In genomic region chr12:131457331-131458047, GRCh38 we compare ENCODE assay signal across 25 cellular contexts.
DNase-seq lines count a peak whose midpoint lies in the region; ATAC-seq lines count a peak whose summit lies in the region.
"Had no signal": no experiment of that assay in that cellular context is flagged by ENCODE, and none has a peak within 500 bp of the region (broad histone marks: within the 10 kb centered on the region; RNA-seq: fewer than 3 reads in every experiment).

No MANE protein-coding gene starts in this region.

- H3K79me1 ChIP-seq in mesenchymal stem cell (replicated peaks; ENCODE audit: low read length, poor library complexity, severe bottlenecking) = no peaks in the 10 kb centered on the region

- 82% methylated on average over 19 of the region's 19 CpGs for WGBS in mesenchymal stem cell

- no peaks in the 10 kb centered on the region for H3K36me3 ChIP-seq in mesenchymal stem cell (ENCODE audit: control insufficient read depth in 1 of 2, insufficient read depth in 2 of 2, low read depth in 1 of 2, low read length in 2 of 2)

- no peak overlapping the region for H3K23ac ChIP-seq in mesenchymal stem cell (ENCODE audit: low read length in 2 of 2)

- H3K27me3 Mint-ChIP-seq in activated CD8-positive, alpha-beta memory T cell treated with anti-CD3 and anti-CD28 coated beads, Interleukin-2, amount 10 ng/mL, durations not matched to agents 7 days and 5 days = peaks cover 8% of the 10 kb centered on the region

- H2BK120ac ChIP-seq in mesenchymal stem cell (ENCODE audit: low read depth, low read length) = no peak overlapping the region

- peaks cover 0 to 20% of the 10 kb centered on the region in 2 experiments for H3K27me3 ChIP-seq in mesenchymal stem cell (ENCODE audit: control insufficient read depth in 1 of 2, insufficient read depth in 1 of 2, low read length in 2 of 2)

- intact Hi-C loops in posterior vena cava (cut with DNase I) = loop anchor here in 1 of 2 donors (10.0 kb wide), 1 partner anchor 353 kb away; no protein-coding TSS in a partner anchor

- peak; percentile 28 for DNase-seq in activated CD8-positive, alpha-beta memory T cell treated with anti-CD3 and anti-CD28 coated beads for 24 hours
- DNase-seq in activated CD8-positive, alpha-beta memory T cell treated with anti-CD3 and anti-CD28 coated beads, Interleukin-2, amount 10 ng/mL, durations not matched to agents 7 days and 5 days = no peak
- DNase-seq in mesenchymal stem cell (no peak), posterior vena cava (ENCODE audit: low spot score) (peak; percentile 68), GM19240 (ENCODE audit: insufficient read length, low spot score) (no peak), ureter (ENCODE audit: low spot score) (no peak), NCI-H774 (lab: John Stamatoyannopoulos, UW) (no peak), NCI-H1417 treated with DMSO at 0.1 percent for 48 hours (lab: John Stamatoyannopoulos, UW) (no peak)
- DNase-seq: DMS 273 treated with DMSO at 0.1 percent for 48 hours, DMS79, EL, GDM1, Kasumi-1, MV-4-11, NCI-H2029, NCI-H526 treated with DMSO at 0.1 percent for 48 hours, SHP77 treated with DMSO at 0.1 percent for 48 hours had no signal

- no peak overlapping the region for H2BK12ac ChIP-seq in mesenchymal stem cell (ENCODE audit: low read length in 2 of 2)

- no peak overlapping the region for H3K4ac ChIP-seq in mesenchymal stem cell (ENCODE audit: low read depth in 1 of 2, low read length in 2 of 2)

- no peak overlapping the region for H3K27ac Mint-ChIP-seq in activated CD8-positive, alpha-beta memory T cell treated with anti-CD3 and anti-CD28 coated beads, Interleukin-2, amount 10 ng/mL, durations not matched to agents 7 days and 5 days
- H3K27ac Mint-ChIP-seq: B cell; CD14-positive monocyte; CD8-positive, alpha-beta memory T cell had no signal

- no peak overlapping the region for H3K27ac ChIP-seq in mesenchymal stem cell (ENCODE audit: low read length, poor library complexity, severe bottlenecking)
- H3K27ac ChIP-seq: 22Rv1 had no signal

- CTCF ChIA-PET in activated CD8-positive, alpha-beta memory T cell treated with anti-CD3 and anti-CD28 coated beads, Interleukin-2, amount 10 ng/mL, durations not matched to agents 7 days and 5 days (lab: Charles Lee) = no interaction called here

- no peaks in the 10 kb centered on the region for H3K4me1 Mint-ChIP-seq in activated CD8-positive, alpha-beta memory T cell treated with anti-CD3 and anti-CD28 coated beads, Interleukin-2, amount 10 ng/mL, durations not matched to agents 7 days and 5 days
- H3K4me1 Mint-ChIP-seq: B cell had no signal

- no peak overlapping the region for H3K4me3 Mint-ChIP-seq in activated CD8-positive, alpha-beta memory T cell treated with anti-CD3 and anti-CD28 coated beads, Interleukin-2, amount 10 ng/mL, durations not matched to agents 7 days and 5 days
- H3K4me3 Mint-ChIP-seq: B cell; CD14-positive monocyte; CD8-positive, alpha-beta memory T cell had no signal

- no peak overlapping the region for H3K18ac ChIP-seq in mesenchymal stem cell (ENCODE audit: low read depth in 1 of 2, low read length in 2 of 2)

- no peak overlapping the region for H3K4me2 ChIP-seq in mesenchymal stem cell (ENCODE audit: low read length, poor library complexity, severe bottlenecking)

- no peaks in the 10 kb centered on the region for H3K36me3 Mint-ChIP-seq in activated CD8-positive, alpha-beta memory T cell treated with anti-CD3 and anti-CD28 coated beads, Interleukin-2, amount 10 ng/mL, durations not matched to agents 7 days and 5 days
- H3K36me3 Mint-ChIP-seq: CD14-positive monocyte; CD8-positive, alpha-beta memory T cell had no signal

- no peak overlapping the region for H4K8ac ChIP-seq in mesenchymal stem cell (ENCODE audit: low read length)

- H2AFZ ChIP-seq in mesenchymal stem cell (ENCODE audit: low read depth, low read length) = no peak overlapping the region

- H3K9me3 ChIP-seq in mesenchymal stem cell (ENCODE audit: control insufficient read depth, low read length) = no peaks in the 10 kb centered on the region

- no peaks in the 10 kb centered on the region for H3K4me1 ChIP-seq in mesenchymal stem cell (ENCODE audit: control insufficient read depth, insufficient read depth, low read depth, low read length)

- ATAC-seq in activated CD8-positive, alpha-beta memory T cell treated with anti-CD3 and anti-CD28 coated beads, Interleukin-2, amount 10 ng/mL, durations not matched to agents 7 days and 5 days = no peak
- ATAC-seq: GM12878, HepG2, K562, Panc1 had no signal

- H2BK5ac ChIP-seq in mesenchymal stem cell (ENCODE audit: low read depth, low read length, poor library complexity, severe bottlenecking) = no peak overlapping the region

- no peak overlapping the region for H2AK5ac ChIP-seq in mesenchymal stem cell (ENCODE audit: low read length, severe bottlenecking)

- no peak overlapping the region for H3K4me3 ChIP-seq in mesenchymal stem cell (ENCODE audit: insufficient read depth in 1 of 2, low read depth in 1 of 2, low read length in 2 of 2)
- H3K4me3 ChIP-seq: GM12878, K562 had no signal

- H4K91ac ChIP-seq in mesenchymal stem cell (ENCODE audit: low read length) = peak overlapping the region; percentile 12

- no peaks in the 10 kb centered on the region for H3K9me3 Mint-ChIP-seq in activated CD8-positive, alpha-beta memory T cell treated with anti-CD3 and anti-CD28 coated beads, Interleukin-2, amount 10 ng/mL, durations not matched to agents 7 days and 5 days (ENCODE audit: low read depth)
- H3K9me3 Mint-ChIP-seq: CD14-positive monocyte; CD8-positive, alpha-beta memory T cell had no signal

- H2BK15ac ChIP-seq in mesenchymal stem cell (ENCODE audit: low read depth, poor library complexity, severe bottlenecking) = no peak overlapping the region

- no peak overlapping the region for H3K9ac ChIP-seq in mesenchymal stem cell (ENCODE audit: low read length)

- no peak overlapping the region for H3K14ac ChIP-seq in mesenchymal stem cell (ENCODE audit: low read length in 2 of 2)

Comparison
In these comparisons a context has a peak if more than half of its experiments do, and no peak if none do; other contexts are left out.
1. DNase-seq: peak in activated CD8-positive, alpha-beta memory T cell treated with anti-CD3 and anti-CD28 coated beads for 24 hours (single experiment) and posterior vena cava (single experiment); none in activated CD8-positive, alpha-beta memory T cell treated with anti-CD3 and anti-CD28 coated beads, Interleukin-2, amount 10 ng/mL, durations not matched to agents 7 days and 5 days (single experiment), mesenchymal stem cell (single experiment), GM19240 (single experiment), ureter (single experiment), NCI-H774 (single experiment) and NCI-H1417 treated with DMSO at 0.1 percent for 48 hours (single experiment).